ENCODE assay signal across 24 cellular contexts in genomic region chr4:173227753-173228152, GRCh38.
"Had no signal": no experiment of that assay in that cellular context is flagged by ENCODE, and none has a peak within 500 bp of the region (broad histone marks: within the 10 kb centered on the region; RNA-seq: fewer than 3 reads in every experiment).

No MANE protein-coding gene starts in this region.

- H3K27ac Mint-ChIP-seq: activated CD8-positive, alpha-beta T cell treated with anti-CD3 and anti-CD28 coated beads, Interleukin-2, amount 10 ng/mL, durations not matched to agents 7 days and 5 days; activated naive CD8-positive, alpha-beta T cell treated with anti-CD3 and anti-CD28 coated beads, Interleukin-2, amount 10 ng/mL, durations not matched to agents 7 days and 5 days; T-helper 1 cell treated with Interleukin-12 subunit alpha and Interleukin-12 subunit beta and Interleukin-4 antibody, amounts not matched to agents 30 μg/mL and 1 μg/mL, for 36 hours had no signal

- H3K27ac ChIP-seq: adrenal gland, Peyer's patch, RWPE1, SJCRH30 had no signal

- ATAC-seq: activated CD8-positive, alpha-beta T cell treated with anti-CD3 and anti-CD28 coated beads, Interleukin-2, amount 10 ng/mL, durations not matched to agents 7 days and 5 days; SK-N-SH treated with all-trans-retinoic acid at 6 μM for 48 hours had no signal

- H3K27me3 ChIP-seq: adrenal gland, Peyer's patch, SJCRH30 had no signal

- H3K36me3 Mint-ChIP-seq: activated naive CD8-positive, alpha-beta T cell treated with anti-CD3 and anti-CD28 coated beads, Interleukin-2, amount 10 ng/mL, durations not matched to agents 7 days and 5 days had no signal

- H3K4me3 Mint-ChIP-seq: activated CD8-positive, alpha-beta T cell treated with anti-CD3 and anti-CD28 coated beads, Interleukin-2, amount 10 ng/mL, durations not matched to agents 7 days and 5 days; activated naive CD8-positive, alpha-beta T cell treated with anti-CD3 and anti-CD28 coated beads, Interleukin-2, amount 10 ng/mL, durations not matched to agents 7 days and 5 days; T-helper 1 cell treated with Interleukin-12 subunit alpha and Interleukin-12 subunit beta and Interleukin-4 antibody, amounts not matched to agents 30 μg/mL and 1 μg/mL, for 36 hours had no signal

- DNase-seq: activated CD4-positive, alpha-beta T cell treated with anti-CD3 and anti-CD28 coated beads for 48 hours; activated CD4-positive, alpha-beta T cell treated with anti-CD3 and anti-CD28 coated beads, Interleukin-2, amount 50 U/mL, for 4 hours; activated CD4-positive, CD25-positive, alpha-beta regulatory T cell treated with anti-CD3 and anti-CD28 coated beads, Interleukin-2, amount 50 U/mL, for 72 hours; activated CD8-positive, alpha-beta memory T cell treated with anti-CD3 and anti-CD28 coated beads, Interleukin-2, amount 50 U/mL, for 48 hours; activated CD8-positive, alpha-beta T cell treated with anti-CD3 and anti-CD28 coated beads, Interleukin-2, amount 10 ng/mL, durations not matched to agents 7 days and 5 days; activated naive CD4-positive, alpha-beta T cell treated with anti-CD3 and anti-CD28 coated beads, Interleukin-2, amount 50 U/mL, for 16 hours; activated naive CD8-positive, alpha-beta T cell treated with anti-CD3 and anti-CD28 coated beads, Interleukin-2, amount 10 ng/mL, durations not matched to agents 7 days and 5 days; activated T-cell treated with anti-CD3 and anti-CD28 coated beads, Interleukin-2, amount 50 U/mL, for 1 hour; adrenal gland; anterior cingulate cortex; cerebellar nuclear complex; Karpas-422; MM.1S; NCI-H1092 treated with DMSO at 0.1 percent for 48 hours; NCI-H1436; NCI-H1694 treated with DMSO at 0.1 percent for 48 hours; NCI-H510A treated with DMSO at 0.1 percent for 48 hours; Peyer's patch; Right ventricle myocardium superior; SJCRH30; SW 1271 had no signal

- H3K9me3 Mint-ChIP-seq: activated naive CD8-positive, alpha-beta T cell treated with anti-CD3 and anti-CD28 coated beads, Interleukin-2, amount 10 ng/mL, durations not matched to agents 7 days and 5 days; T-helper 1 cell treated with Interleukin-12 subunit alpha and Interleukin-12 subunit beta and Interleukin-4 antibody, amounts not matched to agents 30 μg/mL and 1 μg/mL, for 36 hours had no signal

- H3K4me1 Mint-ChIP-seq: activated naive CD8-positive, alpha-beta T cell treated with anti-CD3 and anti-CD28 coated beads, Interleukin-2, amount 10 ng/mL, durations not matched to agents 7 days and 5 days had no signal

- H3K4me3 ChIP-seq: adrenal gland, Peyer's patch, SJCRH30 had no signal

- H3K27me3 Mint-ChIP-seq: activated naive CD8-positive, alpha-beta T cell treated with anti-CD3 and anti-CD28 coated beads, Interleukin-2, amount 10 ng/mL, durations not matched to agents 7 days and 5 days had no signal

- H3K9me3 ChIP-seq: adrenal gland, Peyer's patch, SJCRH30 had no signal

- H3K4me1 ChIP-seq: adrenal gland, SJCRH30 had no signal
